ENCODE assay signal across 18 cellular contexts in genomic region chr10:72953687-72954086, GRCh38. TPM values are rescaled to one million over a fixed set of nuclear protein-coding genes. Genes with fewer than 3 reads are reported as not detected.
DNase-seq lines count a peak whose midpoint lies in the region; ATAC-seq and TF ChIP-seq lines count a peak whose summit lies in the region.
"Had no signal": no experiment of that assay in that cellular context is flagged by ENCODE, and none has a peak within 500 bp of the region (broad histone marks: within the 10 kb centered on the region; RNA-seq: fewer than 3 reads in every experiment).

No MANE protein-coding gene starts in this region.

- H3K9me3 Mint-ChIP-seq in nephron (no peaks in the 10 kb centered on the region), type B pancreatic cell (no peaks in the 10 kb centered on the region)
- H3K9me3 Mint-ChIP-seq: activated T-cell treated with anti-CD3 and anti-CD28 coated beads, Interleukin-2, amount 50 U/mL, for 24 hours had no signal

- ATAC-seq in Panc1 (peak; percentile 39; the same call in 1 of the 2 replicates), GM18870 (IDR thresholded peaks at IDR 0.05; ENCODE audit: unreplicated experiment) (no peak)
- ATAC-seq: naive thymus-derived CD4-positive, alpha-beta T cell; stimulated activated naive CD8-positive, alpha-beta T cell treated with anti-CD3 and anti-CD28 coated beads, Interleukin-15, Interleukin-2, amounts not matched to agents 100 U/mL and 50 U/mL, for 24 hours had no signal

- no peak for TF ChIP-seq CTCF in Panc1 (IDR thresholded peaks at IDR 0.05)
- peak; percentile 30 for TF ChIP-seq CTCF in left ventricle myocardium inferior (IDR thresholded peaks at IDR 0.05; ENCODE audit: borderline replicate concordance)
- TF ChIP-seq CTCF in nephron (IDR thresholded peaks at IDR 0.05; ENCODE audit: unreplicated experiment in 3 of 3): no peak
- TF ChIP-seq CTCF in type B pancreatic cell (conservative IDR thresholded peaks at IDR 0.05): no peak

- H3K27ac ChIP-seq in Panc1 (ENCODE audit: low read length): no peak overlapping the region
- H3K27ac ChIP-seq in left ventricle myocardium inferior (replicated peaks): peak overlapping the region; percentile 57

- DNase-seq in EL: peak; percentile 6
- DNase-seq in Panc1 (ENCODE audit: low read depth, low spot score): no peak
- no peak for DNase-seq in left ventricle myocardium inferior
- no peak for DNase-seq in activated naive CD4-positive, alpha-beta T cell treated with Interleukin-2 at 50 U/mL for 16 hours
- DNase-seq in HPDE6-E6E7 (ENCODE audit: extremely low spot score): no peak
- no peak for DNase-seq in type B pancreatic cell (ENCODE audit: extremely low spot score, unreplicated experiment)
- DNase-seq: activated CD4-positive, alpha-beta T cell treated with anti-CD3 and anti-CD28 coated beads for 4 hours; activated T-cell treated with anti-CD3 and anti-CD28 coated beads, Interleukin-2, amount 50 U/mL, for 24 hours; anterior cingulate cortex; GF-D8; MM.1S; naive thymus-derived CD4-positive, alpha-beta T cell; OCI-M1; stimulated activated naive CD8-positive, alpha-beta T cell treated with anti-CD3 and anti-CD28 coated beads, Interleukin-15, Interleukin-2, amounts not matched to agents 100 U/mL and 50 U/mL, for 24 hours had no signal

- H3K4me3 Mint-ChIP-seq in nephron (peak overlapping the region in 1 of 3 experiments; percentile 60), type B pancreatic cell (no peak overlapping the region)
- H3K4me3 Mint-ChIP-seq: activated T-cell treated with anti-CD3 and anti-CD28 coated beads, Interleukin-2, amount 50 U/mL, for 24 hours; naive thymus-derived CD4-positive, alpha-beta T cell had no signal

- no TSS peak for BruUV-seq in Panc1 (replicated peaks; lab: Mats Ljungman, UMichigan)

- POLR2A ChIA-PET in Panc1 (lab: Charles Lee): no interaction called here

- in situ Hi-C loops in Panc1 (cut with HindIII; ENCODE audit: low pct_unique_long_range_greater_than_20kb, low sequenced_read_pairs): no loop called here

- H3K27me3 ChIP-seq in Panc1 (ENCODE audit: control insufficient read depth, insufficient read depth, low read length) (0 out of 2 replicates have a peak, but pooled peaks cover 3% of the 10 kb centered on the region), left ventricle myocardium inferior (ENCODE audit: low read depth) (no peaks in the 10 kb centered on the region)

- CTCF ChIA-PET in Panc1 (lab: Charles Lee): interaction anchor here (0.6 kb wide), 1 partner anchor 611 kb away, joined by 3 read pairs; no protein-coding TSS in a partner anchor

- H3K4me1 ChIP-seq in Panc1 (ENCODE audit: control insufficient read depth, insufficient read depth, low read length) (no peaks in the 10 kb centered on the region), left ventricle myocardium inferior (peaks cover 38% of the 10 kb centered on the region)
- H3K4me1 ChIP-seq: HAP-1 had no signal

- intact Hi-C loops in Panc1 (cut with micrococcal nuclease; ENCODE audit: unreplicated experiment) (no loop called here), left ventricle myocardium inferior (cut with micrococcal nuclease) (no loop called here)

- peak overlapping the region in 2 of 3 experiments; percentile 9 to 63 for H3K27ac Mint-ChIP-seq in nephron
- no peak overlapping the region for H3K27ac Mint-ChIP-seq in type B pancreatic cell
- H3K27ac Mint-ChIP-seq: activated T-cell treated with anti-CD3 and anti-CD28 coated beads, Interleukin-2, amount 50 U/mL, for 24 hours; naive thymus-derived CD4-positive, alpha-beta T cell had no signal

- H3K27me3 Mint-ChIP-seq in nephron (ENCODE audit: low read depth): no peaks in the 10 kb centered on the region
- H3K27me3 Mint-ChIP-seq in type B pancreatic cell: peaks cover 8% of the 10 kb centered on the region

- H3K4me3 ChIP-seq in Panc1 (ENCODE audit: low read depth in 2 of 2, low read length in 2 of 2) (no peak overlapping the region), left ventricle myocardium inferior (no peak overlapping the region)
- H3K4me3 ChIP-seq: HAP-1 had no signal

- H3K36me3 ChIP-seq in Panc1 (ENCODE audit: control insufficient read depth, insufficient read depth, low read length): no peaks in the 10 kb centered on the region
- H3K36me3 ChIP-seq in left ventricle myocardium inferior: no peaks in the 10 kb centered on the region
- H3K36me3 ChIP-seq: HAP-1 had no signal

- H3K4me1 Mint-ChIP-seq in nephron (peaks cover 10% of the 10 kb centered on the region), type B pancreatic cell (ENCODE audit: unreplicated experiment) (peaks cover 13% of the 10 kb centered on the region)

- H3K9me3 ChIP-seq in Panc1 (ENCODE audit: control insufficient read depth, insufficient read depth, low read depth, low read length) (no peaks in the 10 kb centered on the region), left ventricle myocardium inferior (replicated peaks) (no peaks in the 10 kb centered on the region)
- H3K9me3 ChIP-seq: HAP-1 had no signal

- H3K36me3 Mint-ChIP-seq in nephron (ENCODE audit: low read depth) (no peaks in the 10 kb centered on the region), type B pancreatic cell (no peaks in the 10 kb centered on the region)
- H3K36me3 Mint-ChIP-seq: naive thymus-derived CD4-positive, alpha-beta T cell had no signal

RNA-seq across cellular contexts. Expression of gene PLA2G12B, which starts 0.9 kb away (rescaled TPM):
- not detected for total RNA-seq in Panc1 (2021; ENCODE audit: unreplicated experiment)
- polyA plus RNA-seq in Panc1 (2012; ENCODE audit: insufficient read length): not detected
- total RNA-seq in left ventricle myocardium inferior: 0.33 TPM
- 1.2 and 4.2 TPM in 2 replicates for total RNA-seq in type B pancreatic cell (ENCODE audit: low replicate concordance)
- total RNA-seq: fibroblast of lung; naive thymus-derived CD4-positive, alpha-beta T cell had no signal
- polyA plus RNA-seq: fibroblast of lung; naive thymus-derived CD4-positive, alpha-beta T cell had no signal
